In the genomic region with DNA sequence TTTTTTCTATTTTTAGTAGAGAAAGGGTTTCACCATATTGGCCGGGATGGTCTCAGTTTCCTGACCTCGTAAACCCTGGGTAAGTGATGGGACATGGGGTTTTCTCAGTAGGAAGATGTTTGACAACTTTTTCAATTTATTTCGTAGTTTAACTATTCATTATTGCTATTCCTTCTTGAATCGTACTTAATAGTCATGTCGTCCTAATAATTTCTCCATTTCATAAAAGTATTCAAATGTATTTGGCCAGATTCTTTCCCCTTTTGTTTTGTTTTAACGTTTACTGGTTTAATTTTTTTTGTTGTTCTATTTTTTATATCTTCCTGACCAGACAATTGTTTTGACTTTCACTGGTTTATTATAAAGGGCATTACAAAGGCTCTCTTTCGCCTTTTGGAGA, we compare ENCODE assay signal across 1 cellular context.
TF ChIP-seq lines count a peak whose summit lies in the region.

No MANE protein-coding gene starts in this region.

TF ChIP-seq in K562, 482 proteins besides CTCF, POLR2A, EP300 and RAD21:
- TF ChIP-seq, protein P1, sequence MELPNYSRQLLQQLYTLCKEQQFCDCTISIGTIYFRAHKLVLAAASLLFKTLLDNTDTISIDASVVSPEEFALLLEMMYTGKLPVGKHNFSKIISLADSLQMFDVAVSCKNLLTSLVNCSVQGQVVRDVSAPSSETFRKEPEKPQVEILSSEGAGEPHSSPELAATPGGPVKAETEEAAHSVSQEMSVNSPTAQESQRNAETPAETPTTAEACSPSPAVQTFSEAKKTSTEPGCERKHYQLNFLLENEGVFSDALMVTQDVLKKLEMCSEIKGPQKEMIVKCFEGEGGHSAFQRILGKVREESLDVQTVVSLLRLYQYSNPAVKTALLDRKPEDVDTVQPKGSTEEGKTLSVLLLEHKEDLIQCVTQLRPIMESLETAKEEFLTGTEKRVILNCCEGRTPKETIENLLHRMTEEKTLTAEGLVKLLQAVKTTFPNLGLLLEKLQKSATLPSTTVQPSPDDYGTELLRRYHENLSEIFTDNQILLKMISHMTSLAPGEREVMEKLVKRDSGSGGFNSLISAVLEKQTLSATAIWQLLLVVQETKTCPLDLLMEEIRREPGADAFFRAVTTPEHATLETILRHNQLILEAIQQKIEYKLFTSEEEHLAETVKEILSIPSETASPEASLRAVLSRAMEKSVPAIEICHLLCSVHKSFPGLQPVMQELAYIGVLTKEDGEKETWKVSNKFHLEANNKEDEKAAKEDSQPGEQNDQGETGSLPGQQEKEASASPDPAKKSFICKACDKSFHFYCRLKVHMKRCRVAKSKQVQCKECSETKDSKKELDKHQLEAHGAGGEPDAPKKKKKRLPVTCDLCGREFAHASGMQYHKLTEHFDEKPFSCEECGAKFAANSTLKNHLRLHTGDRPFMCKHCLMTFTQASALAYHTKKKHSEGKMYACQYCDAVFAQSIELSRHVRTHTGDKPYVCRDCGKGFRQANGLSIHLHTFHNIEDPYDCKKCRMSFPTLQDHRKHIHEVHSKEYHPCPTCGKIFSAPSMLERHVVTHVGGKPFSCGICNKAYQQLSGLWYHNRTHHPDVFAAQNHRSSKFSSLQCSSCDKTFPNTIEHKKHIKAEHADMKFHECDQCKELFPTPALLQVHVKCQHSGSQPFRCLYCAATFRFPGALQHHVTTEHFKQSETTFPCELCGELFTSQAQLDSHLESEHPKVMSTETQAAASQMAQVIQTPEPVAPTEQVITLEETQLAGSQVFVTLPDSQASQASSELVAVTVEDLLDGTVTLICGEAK (IDR thresholded peaks at IDR 0.05) = peak; percentile 48; the same call in 1 of the 2 replicates
- TF ChIP-seq, protein P1 (CRISPR knock-in tag; IDR thresholded peaks at IDR 0.05) = no peak
- TF ChIP-seq, protein P2, sequence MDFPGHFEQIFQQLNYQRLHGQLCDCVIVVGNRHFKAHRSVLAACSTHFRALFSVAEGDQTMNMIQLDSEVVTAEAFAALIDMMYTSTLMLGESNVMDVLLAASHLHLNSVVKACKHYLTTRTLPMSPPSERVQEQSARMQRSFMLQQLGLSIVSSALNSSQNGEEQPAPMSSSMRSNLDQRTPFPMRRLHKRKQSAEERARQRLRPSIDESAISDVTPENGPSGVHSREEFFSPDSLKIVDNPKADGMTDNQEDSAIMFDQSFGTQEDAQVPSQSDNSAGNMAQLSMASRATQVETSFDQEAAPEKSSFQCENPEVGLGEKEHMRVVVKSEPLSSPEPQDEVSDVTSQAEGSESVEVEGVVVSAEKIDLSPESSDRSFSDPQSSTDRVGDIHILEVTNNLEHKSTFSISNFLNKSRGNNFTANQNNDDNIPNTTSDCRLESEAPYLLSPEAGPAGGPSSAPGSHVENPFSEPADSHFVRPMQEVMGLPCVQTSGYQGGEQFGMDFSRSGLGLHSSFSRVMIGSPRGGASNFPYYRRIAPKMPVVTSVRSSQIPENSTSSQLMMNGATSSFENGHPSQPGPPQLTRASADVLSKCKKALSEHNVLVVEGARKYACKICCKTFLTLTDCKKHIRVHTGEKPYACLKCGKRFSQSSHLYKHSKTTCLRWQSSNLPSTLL (IDR thresholded peaks at IDR 0.05) = no peak
- TF ChIP-seq ELF1 (tag; IDR thresholded peaks at IDR 0.05) = 0 out of 2 replicates have a peak, but pooled peaks have one; percentile 31
- TF ChIP-seq SPI1 (IDR thresholded peaks at IDR 0.05; ENCODE audit: borderline replicate concordance, low read depth, low read length) = no peak
- no peak for TF ChIP-seq ZNF507 (tag; conservative IDR thresholded peaks at IDR 0.05)
- TF ChIP-seq, protein P3, sequence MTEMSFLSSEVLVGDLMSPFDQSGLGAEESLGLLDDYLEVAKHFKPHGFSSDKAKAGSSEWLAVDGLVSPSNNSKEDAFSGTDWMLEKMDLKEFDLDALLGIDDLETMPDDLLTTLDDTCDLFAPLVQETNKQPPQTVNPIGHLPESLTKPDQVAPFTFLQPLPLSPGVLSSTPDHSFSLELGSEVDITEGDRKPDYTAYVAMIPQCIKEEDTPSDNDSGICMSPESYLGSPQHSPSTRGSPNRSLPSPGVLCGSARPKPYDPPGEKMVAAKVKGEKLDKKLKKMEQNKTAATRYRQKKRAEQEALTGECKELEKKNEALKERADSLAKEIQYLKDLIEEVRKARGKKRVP (CRISPR knock-in tag; IDR thresholded peaks at IDR 0.05) = no peak
- TF ChIP-seq, protein P4, sequence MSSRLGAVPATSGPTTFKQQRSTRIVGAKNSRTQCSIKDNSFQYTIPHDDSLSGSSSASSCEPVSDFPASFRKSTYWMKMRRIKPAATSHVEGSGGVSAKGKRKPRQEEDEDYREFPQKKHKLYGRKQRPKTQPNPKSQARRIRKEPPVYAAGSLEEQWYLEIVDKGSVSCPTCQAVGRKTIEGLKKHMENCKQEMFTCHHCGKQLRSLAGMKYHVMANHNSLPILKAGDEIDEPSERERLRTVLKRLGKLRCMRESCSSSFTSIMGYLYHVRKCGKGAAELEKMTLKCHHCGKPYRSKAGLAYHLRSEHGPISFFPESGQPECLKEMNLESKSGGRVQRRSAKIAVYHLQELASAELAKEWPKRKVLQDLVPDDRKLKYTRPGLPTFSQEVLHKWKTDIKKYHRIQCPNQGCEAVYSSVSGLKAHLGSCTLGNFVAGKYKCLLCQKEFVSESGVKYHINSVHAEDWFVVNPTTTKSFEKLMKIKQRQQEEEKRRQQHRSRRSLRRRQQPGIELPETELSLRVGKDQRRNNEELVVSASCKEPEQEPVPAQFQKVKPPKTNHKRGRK (tag; IDR thresholded peaks at IDR 0.05) = peak; percentile 96
- TF ChIP-seq HLTF (IDR thresholded peaks at IDR 0.05) = peak; percentile 18; the same call in 1 of the 2 replicates
- TF ChIP-seq, protein P5, sequence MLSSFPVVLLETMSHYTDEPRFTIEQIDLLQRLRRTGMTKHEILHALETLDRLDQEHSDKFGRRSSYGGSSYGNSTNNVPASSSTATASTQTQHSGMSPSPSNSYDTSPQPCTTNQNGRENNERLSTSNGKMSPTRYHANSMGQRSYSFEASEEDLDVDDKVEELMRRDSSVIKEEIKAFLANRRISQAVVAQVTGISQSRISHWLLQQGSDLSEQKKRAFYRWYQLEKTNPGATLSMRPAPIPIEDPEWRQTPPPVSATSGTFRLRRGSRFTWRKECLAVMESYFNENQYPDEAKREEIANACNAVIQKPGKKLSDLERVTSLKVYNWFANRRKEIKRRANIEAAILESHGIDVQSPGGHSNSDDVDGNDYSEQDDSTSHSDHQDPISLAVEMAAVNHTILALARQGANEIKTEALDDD (IDR thresholded peaks at IDR 0.05) = no peak
- TF ChIP-seq ZNF551 (CRISPR knock-in tag; IDR thresholded peaks at IDR 0.05) = no peak
- TF ChIP-seq NFRKB (IDR thresholded peaks at IDR 0.05; ENCODE audit: low read depth) = 0 out of 2 replicates have a peak, but pooled peaks have one; percentile 26
- TF ChIP-seq, protein P6, sequence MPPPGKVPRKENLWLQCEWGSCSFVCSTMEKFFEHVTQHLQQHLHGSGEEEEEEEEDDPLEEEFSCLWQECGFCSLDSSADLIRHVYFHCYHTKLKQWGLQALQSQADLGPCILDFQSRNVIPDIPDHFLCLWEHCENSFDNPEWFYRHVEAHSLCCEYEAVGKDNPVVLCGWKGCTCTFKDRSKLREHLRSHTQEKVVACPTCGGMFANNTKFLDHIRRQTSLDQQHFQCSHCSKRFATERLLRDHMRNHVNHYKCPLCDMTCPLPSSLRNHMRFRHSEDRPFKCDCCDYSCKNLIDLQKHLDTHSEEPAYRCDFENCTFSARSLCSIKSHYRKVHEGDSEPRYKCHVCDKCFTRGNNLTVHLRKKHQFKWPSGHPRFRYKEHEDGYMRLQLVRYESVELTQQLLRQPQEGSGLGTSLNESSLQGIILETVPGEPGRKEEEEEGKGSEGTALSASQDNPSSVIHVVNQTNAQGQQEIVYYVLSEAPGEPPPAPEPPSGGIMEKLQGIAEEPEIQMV (tag; conservative IDR thresholded peaks at IDR 0.05; ENCODE audit: low read depth) = 0 out of 2 replicates have a peak, but pooled peaks have one; percentile 50
